ENCODE assay signal across 27 cellular contexts in the genomic region with DNA sequence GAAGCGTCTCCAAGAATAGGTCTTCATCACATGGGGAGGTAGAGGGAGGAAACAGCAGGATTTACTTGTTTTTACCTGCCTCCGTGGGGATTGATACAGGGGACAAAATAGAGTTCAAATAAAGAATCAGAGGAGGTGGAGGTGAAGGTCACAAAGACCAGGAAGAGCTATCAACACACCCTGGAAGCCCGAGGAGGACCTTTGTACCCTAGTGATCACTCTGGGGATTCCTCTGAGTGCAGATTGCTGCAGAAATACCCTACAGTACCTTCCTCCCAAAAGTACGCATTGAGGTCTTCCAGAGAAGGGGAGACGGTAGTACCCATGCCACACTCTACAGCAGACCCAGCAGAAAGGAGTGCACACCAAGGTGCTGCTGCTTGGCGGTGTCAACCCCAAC.
"Had no signal": no experiment of that assay in that cellular context is flagged by ENCODE, and none has a peak within 500 bp of the region (broad histone marks: within the 10 kb centered on the region; RNA-seq: fewer than 3 reads in every experiment).

No MANE protein-coding gene starts in this region.

- H3K4me3 Mint-ChIP-seq: stimulated activated effector memory CD8-positive, alpha-beta T cell treated with anti-CD3 and anti-CD28 coated beads, Interleukin-12 subunit alpha, Interleukin-12 subunit beta, amount 100 ng/mL, for 72 hours; stimulated activated memory B cell treated with anti-CD40 and anti-IgM and Interleukin-4, amounts not matched to agents 10 μg/mL and 1 μg/mL and 100 μg/mL, for 72 hours; stimulated activated naive B cell treated with anti-CD40 and anti-IgM and Interleukin-4, amounts not matched to agents 10 μg/mL and 1 μg/mL and 100 μg/mL, for 72 hours; stimulated activated naive CD8-positive, alpha-beta T cell treated with anti-CD3 and anti-CD28 coated beads, Interleukin-15, amount 100 ng/mL, for 72 hours; stimulated activated naive CD8-positive, alpha-beta T cell treated with anti-CD3 and anti-CD28 coated beads, Interleukin-15, Interleukin-2, amounts not matched to agents 100 ng/mL and 50 ng/mL, for 24 hours; type B pancreatic cell had no signal

- H3K27ac Mint-ChIP-seq: stimulated activated effector memory CD8-positive, alpha-beta T cell treated with anti-CD3 and anti-CD28 coated beads, Interleukin-12 subunit alpha, Interleukin-12 subunit beta, amount 100 ng/mL, for 72 hours; stimulated activated memory B cell treated with anti-CD40 and anti-IgM and Interleukin-4, amounts not matched to agents 10 μg/mL and 1 μg/mL and 100 μg/mL, for 72 hours; stimulated activated naive B cell treated with anti-CD40 and anti-IgM and Interleukin-4, amounts not matched to agents 10 μg/mL and 1 μg/mL and 100 μg/mL, for 72 hours; stimulated activated naive CD8-positive, alpha-beta T cell treated with anti-CD3 and anti-CD28 coated beads, Interleukin-15, amount 100 ng/mL, for 72 hours; stimulated activated naive CD8-positive, alpha-beta T cell treated with anti-CD3 and anti-CD28 coated beads, Interleukin-15, Interleukin-2, amounts not matched to agents 100 ng/mL and 50 ng/mL, for 24 hours; type B pancreatic cell had no signal

- H3K27me3 ChIP-seq: stomach, suprapubic skin, testis, tibial artery, tibial nerve, transverse colon, upper lobe of left lung, upper lobe of right lung, uterus, vagina had no signal

- H3K9me3 ChIP-seq: stomach, suprapubic skin, testis, thoracic aorta, tibial artery, tibial nerve, transverse colon, upper lobe of left lung, upper lobe of right lung, uterus, vagina had no signal

- H3K27ac ChIP-seq: stomach, suprapubic skin, testis, thoracic aorta, tibial artery, tibial nerve, transverse colon, upper lobe of left lung, upper lobe of right lung, uterus, vagina had no signal

- H3K36me3 ChIP-seq: stomach, suprapubic skin, thoracic aorta, tibial artery, transverse colon, upper lobe of left lung, upper lobe of right lung, uterus, vagina had no signal

- H3K27me3 Mint-ChIP-seq: stimulated activated memory B cell treated with anti-CD40 and anti-IgM and Interleukin-4, amounts not matched to agents 10 μg/mL and 1 μg/mL and 100 μg/mL, for 72 hours; stimulated activated naive CD8-positive, alpha-beta T cell treated with anti-CD3 and anti-CD28 coated beads, Interleukin-15, amount 100 ng/mL, for 72 hours; stimulated activated naive CD8-positive, alpha-beta T cell treated with anti-CD3 and anti-CD28 coated beads, Interleukin-15, Interleukin-2, amounts not matched to agents 100 ng/mL and 50 ng/mL, for 24 hours; type B pancreatic cell had no signal

- H3K4me3 ChIP-seq: stomach, suprapubic skin, testis, thoracic aorta, tibial artery, tibial nerve, transverse colon, upper lobe of left lung, upper lobe of right lung, uterus, vagina had no signal

- ATAC-seq: stimulated activated effector memory CD8-positive, alpha-beta T cell treated with anti-CD3 and anti-CD28 coated beads, Interleukin-12 subunit alpha, Interleukin-12 subunit beta, amount 100 ng/mL, for 72 hours; stimulated activated memory B cell treated with anti-CD40 and anti-IgM and Interleukin-4, amounts not matched to agents 10 μg/mL and 1 μg/mL and 100 μg/mL, for 72 hours; stimulated activated naive CD8-positive, alpha-beta T cell treated with anti-CD3 and anti-CD28 coated beads, Interleukin-15, amount 100 ng/mL, for 72 hours; stimulated activated naive CD8-positive, alpha-beta T cell treated with anti-CD3 and anti-CD28 coated beads, Interleukin-15, Interleukin-2, amounts not matched to agents 100 U/mL and 50 U/mL, for 24 hours had no signal

- H3K4me1 ChIP-seq: stomach, suprapubic skin, testis, tibial artery, tibial nerve, transverse colon, upper lobe of left lung, upper lobe of right lung, uterus, vagina had no signal

- H3K36me3 Mint-ChIP-seq: stimulated activated effector memory CD8-positive, alpha-beta T cell treated with anti-CD3 and anti-CD28 coated beads, Interleukin-12 subunit alpha, Interleukin-12 subunit beta, amount 100 ng/mL, for 72 hours; stimulated activated memory B cell treated with anti-CD40 and anti-IgM and Interleukin-4, amounts not matched to agents 10 μg/mL and 1 μg/mL and 100 μg/mL, for 72 hours had no signal

- DNase-seq: stimulated activated CD4-positive, alpha-beta T cell treated with anti-CD3 and anti-CD28 coated beads, Interleukin-2, amount 100 ng/mL, for 48 hours; stimulated activated CD4-positive, alpha-beta T cell treated with anti-CD3 and anti-CD28 coated beads, Interleukin-4, amount 100 ng/mL, for 1 hour; stimulated activated CD4-positive, alpha-beta T cell treated with anti-CD3 and anti-CD28 coated beads, Interleukin-4, amount 100 ng/mL, for 24 hours; stimulated activated CD4-positive, alpha-beta T cell treated with anti-CD3 and anti-CD28 coated beads, Interleukin-4, amount 100 ng/mL, for 4 hours; stimulated activated CD8-positive, alpha-beta memory T cell treated with anti-CD3 and anti-CD28 coated beads, Interleukin-4, amount 100 ng/mL, for 48 hours; stimulated activated naive B cell treated with anti-CD40 and anti-IgM and Interleukin-4, amounts not matched to agents 10 μg/mL and 1 μg/mL and 100 μg/mL, for 72 hours; stimulated activated naive CD4-positive, alpha-beta T cell; stimulated activated naive CD4-positive, alpha-beta T cell treated with Interleukin-2 at 50 U/mL for 16 hours; stimulated activated naive CD8-positive, alpha-beta T cell treated with anti-CD3 and anti-CD28 coated beads, Interleukin-15, amount 100 ng/mL, for 72 hours; stimulated activated naive CD8-positive, alpha-beta T cell treated with anti-CD3 and anti-CD28 coated beads, Interleukin-15, Interleukin-2, amounts not matched to agents 100 U/mL and 50 U/mL, for 24 hours; substantia nigra; tibial artery; transverse colon; upper lobe of left lung; upper lobe of right lung; uterus had no signal

- FAIRE-seq: urothelium cell line had no signal

- H3K4me1 Mint-ChIP-seq: stimulated activated effector memory CD8-positive, alpha-beta T cell treated with anti-CD3 and anti-CD28 coated beads, Interleukin-12 subunit alpha, Interleukin-12 subunit beta, amount 100 ng/mL, for 72 hours; stimulated activated memory B cell treated with anti-CD40 and anti-IgM and Interleukin-4, amounts not matched to agents 10 μg/mL and 1 μg/mL and 100 μg/mL, for 72 hours; stimulated activated naive B cell treated with anti-CD40 and anti-IgM and Interleukin-4, amounts not matched to agents 10 μg/mL and 1 μg/mL and 100 μg/mL, for 72 hours; stimulated activated naive CD8-positive, alpha-beta T cell treated with anti-CD3 and anti-CD28 coated beads, Interleukin-15, amount 100 ng/mL, for 72 hours had no signal
